ENCODE assay signal across 7 cellular contexts in the genomic region with DNA sequence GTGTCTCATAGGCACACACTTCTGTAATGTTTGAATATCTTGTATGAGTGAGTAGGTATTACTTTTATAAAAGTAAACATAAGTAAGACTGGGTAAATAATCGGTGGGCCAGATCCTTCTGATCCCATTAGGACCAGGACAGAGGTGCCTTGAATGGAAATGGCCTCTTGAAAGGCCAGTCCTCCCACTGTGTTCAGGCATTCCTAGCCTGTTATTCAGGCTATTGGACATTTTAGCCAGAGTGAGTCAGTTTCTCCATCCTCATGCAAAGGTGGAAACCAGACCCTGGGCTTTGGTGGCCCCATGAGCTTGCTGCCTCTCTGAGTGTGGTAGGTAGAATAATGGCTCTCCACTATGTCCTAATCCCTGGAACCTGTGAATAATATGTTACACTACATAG. TPM values are rescaled to one million over a fixed set of nuclear protein-coding genes. Genes with fewer than 3 reads are reported as not detected.
"Had no signal": no experiment of that assay in that cellular context is flagged by ENCODE, and none has a peak within 500 bp of the region (broad histone marks: within the 10 kb centered on the region; RNA-seq: fewer than 3 reads in every experiment).

No MANE protein-coding gene starts in this region.

- DNase-seq: H9, HCEC 1CT, IMR-90 had no signal

- ATAC-seq: GM23338, K562 had no signal

- H2AFZ ChIP-seq: GM23338 had no signal

- H3K4me1 Mint-ChIP-seq: GM23338, H9 had no signal

- H3K4me2 ChIP-seq: GM23338 had no signal

- H3K27ac ChIP-seq: HL-60 had no signal

- H3K4me3 Mint-ChIP-seq: GM23338, H9 had no signal

- H3K27ac Mint-ChIP-seq: GM23338, H9 had no signal

- H3K4me3 ChIP-seq: GM23338, K562 had no signal

RNA-seq across cellular contexts. Expression of gene C11orf96, which starts 34.4 kb away (rescaled TPM):
- total RNA-seq: HT-29 had no signal
